Comparison of ENCODE assay signal across 24 cellular contexts in the genomic region with DNA sequence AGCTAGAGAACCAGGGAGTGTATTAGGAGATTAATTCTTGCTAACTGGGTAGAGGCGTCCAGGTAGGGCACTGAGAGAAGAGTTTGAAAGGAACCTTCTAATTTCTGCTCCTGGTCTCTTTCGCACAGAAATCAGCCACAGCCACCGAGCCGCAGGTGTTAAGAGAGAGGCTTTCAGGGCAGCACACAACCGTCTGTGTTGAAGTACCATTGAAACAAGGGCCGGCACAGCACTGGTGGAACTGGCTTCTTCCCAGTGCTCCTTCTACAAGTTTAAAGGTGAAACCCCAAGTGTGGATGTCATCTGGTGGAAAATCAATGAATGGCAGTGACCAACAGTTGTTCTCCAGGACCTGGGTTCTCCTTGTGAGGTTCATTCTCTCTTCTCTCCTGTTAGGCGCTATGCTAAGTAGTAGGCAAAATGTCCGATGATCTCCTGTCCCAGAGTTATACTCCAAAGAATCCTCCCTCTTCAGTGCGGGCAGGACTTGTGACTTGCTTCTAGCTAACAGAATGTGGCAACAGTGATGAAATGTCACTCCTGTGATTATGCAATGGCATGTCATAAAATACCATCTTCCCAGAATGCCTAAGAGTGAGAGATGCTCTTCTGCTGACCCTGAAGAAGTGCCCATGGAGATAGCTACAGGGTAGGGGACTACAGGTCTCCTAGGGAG. TPM values are rescaled to one million over a fixed set of nuclear protein-coding genes. Genes with fewer than 3 reads are reported as not detected.
A peak's percentile ranks its signal among the peaks of the same experiment; 100 is the strongest.
DNase-seq lines count a peak whose midpoint lies in the region; ATAC-seq and TF ChIP-seq lines count a peak whose summit lies in the region.
"Had no signal": no experiment of that assay in that cellular context is flagged by ENCODE, and none has a peak within 500 bp of the region (broad histone marks: within the 10 kb centered on the region; RNA-seq: fewer than 3 reads in every experiment).

No MANE protein-coding gene starts in this region.

- ATAC-seq in upper lobe of right lung: peak; percentile 78
- no peak for ATAC-seq in GM21360 (IDR thresholded peaks at IDR 0.05; ENCODE audit: unreplicated experiment)
- ATAC-seq: GM12878 had no signal

- no peaks in the 10 kb centered on the region for H3K4me1 ChIP-seq in upper lobe of right lung
- H3K4me1 ChIP-seq: Peyer's patch, prostate gland, SJSA1 had no signal

- peaks cover 3% of the 10 kb centered on the region for H3K27me3 ChIP-seq in HL-60 (ENCODE audit: insufficient read depth, poor library complexity, severe bottlenecking)
- H3K27me3 ChIP-seq in upper lobe of right lung: no peaks in the 10 kb centered on the region
- H3K27me3 ChIP-seq: Peyer's patch, SJSA1, vagina had no signal

- H3K9me3 ChIP-seq in upper lobe of right lung: no peaks in the 10 kb centered on the region
- H3K9me3 ChIP-seq: prostate gland, SJSA1, vagina had no signal

- DNase-seq in HL-60 (ENCODE audit: low read depth in 1 of 2, low spot score in 1 of 2): peak; percentile 20 to 88
- DNase-seq in NOMO-1 (lab: John Stamatoyannopoulos, UW; ENCODE audit: unreplicated experiment in 2 of 2): peak; percentile 26 to 77
- DNase-seq in fibroblast of villous mesenchyme (ENCODE audit: low read depth): peak; percentile 20
- DNase-seq in upper lobe of right lung: peak; percentile 67
- no peak for DNase-seq in DMS 273 (lab: John Stamatoyannopoulos, UW; ENCODE audit: unreplicated experiment)
- no peak for DNase-seq in NCI-H1092 (lab: John Stamatoyannopoulos, UW)
- DNase-seq: activated CD4-positive, alpha-beta T cell treated with anti-CD3 and anti-CD28 coated beads, Interleukin-2, amount 50 U/mL, for 1 hour; activated naive CD8-positive, alpha-beta T cell treated with anti-CD3 and anti-CD28 coated beads for 36 hours; central memory CD4-positive, alpha-beta T cell; COR-L47; DND-41; foreskin fibroblast; GM23248; hippocampal formation; NCI-H1694; Peyer's patch; substantia nigra; T-helper 2 cell had no signal

- TF ChIP-seq CTCF in HL-60 (IDR thresholded peaks at IDR 0.05; ENCODE audit: insufficient read depth, low read length) (no peak), fibroblast of villous mesenchyme (IDR thresholded peaks at IDR 0.05; ENCODE audit: insufficient read depth, low read depth, low read length) (no peak), upper lobe of right lung (IDR thresholded peaks at IDR 0.05) (no peak)

- no peaks in the 10 kb centered on the region for H3K36me3 ChIP-seq in upper lobe of right lung
- H3K36me3 ChIP-seq: Peyer's patch, prostate gland, SJSA1, vagina had no signal

- intact Hi-C loops in upper lobe of right lung (cut with DNase I): loop anchor here (10.0 kb wide), 1 partner anchor 48 kb away; no protein-coding TSS in a partner anchor

- H3K4me3 ChIP-seq in HL-60 (replicated peaks; ENCODE audit: insufficient read depth, low read length) (no peak overlapping the region), fibroblast of villous mesenchyme (ENCODE audit: low read depth, low read length) (no peak overlapping the region), upper lobe of right lung (no peak overlapping the region)
- H3K4me3 ChIP-seq: GM12878, GM23248, Peyer's patch, prostate gland, SJSA1, vagina had no signal

- H3K27ac ChIP-seq in HL-60 (replicated peaks): no peak overlapping the region
- H3K27ac ChIP-seq in upper lobe of right lung: no peak overlapping the region
- H3K27ac ChIP-seq: epithelial cell of prostate, GM23248, Peyer's patch, prostate gland, SJSA1, vagina had no signal

RNA-seq across cellular contexts. Expression of gene RIN2, which starts 14.9 kb away (rescaled TPM):
- total RNA-seq in fibroblast of villous mesenchyme: 57.7 and 102 TPM in 2 replicates
- 116 TPM for total RNA-seq in upper lobe of right lung
- total RNA-seq: activated naive CD8-positive, alpha-beta T cell treated with anti-CD3 and anti-CD28 coated beads for 36 hours had no signal

Comparison
In these comparisons a context has a peak if more than half of its experiments do, and no peak if none do; other contexts are left out.
1. DNase-seq: peak in HL-60 (2 of 2), NOMO-1 (2 of 2), fibroblast of villous mesenchyme (single experiment) and upper lobe of right lung (single experiment); none in DMS 273 (single experiment) and NCI-H1092 (single experiment).